30 cellular contexts compared by ENCODE assay signal in the genomic region with DNA sequence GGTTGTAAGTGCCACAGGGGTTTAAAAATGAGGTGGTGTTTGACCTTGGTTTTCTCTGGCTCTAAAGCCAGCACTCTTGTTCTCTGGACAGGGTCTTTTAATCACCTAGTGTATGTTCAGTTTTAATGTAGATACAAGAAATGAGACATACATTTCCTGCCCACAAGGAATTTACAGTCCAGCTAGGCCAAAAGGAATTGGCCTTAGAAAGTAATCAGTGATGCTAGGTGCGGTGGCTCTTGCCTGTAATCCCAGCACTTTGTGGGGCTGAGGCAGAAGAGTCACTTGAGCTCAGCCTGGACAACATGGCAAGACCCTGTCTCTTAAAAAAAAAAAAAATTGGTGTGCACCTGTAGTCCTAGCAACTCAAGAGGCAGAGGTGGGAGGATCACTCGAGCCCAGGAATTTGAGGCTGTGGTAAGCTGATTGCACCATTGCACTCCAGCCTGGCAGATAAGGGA.
DNase-seq lines count a peak whose midpoint lies in the region; ATAC-seq lines count a peak whose summit lies in the region.
"Had no signal": no experiment of that assay in that cellular context is flagged by ENCODE, and none has a peak within 500 bp of the region (broad histone marks: within the 10 kb centered on the region; RNA-seq: fewer than 3 reads in every experiment).

No MANE protein-coding gene starts in this region.

- H3K9me3 ChIP-seq in mesenchymal stem cell (ENCODE audit: control insufficient read depth, low read length): no peaks in the 10 kb centered on the region
- H3K9me3 ChIP-seq: esophagus squamous epithelium, upper lobe of left lung had no signal

- no peak for ATAC-seq in GM19328 (IDR thresholded peaks at IDR 0.05; ENCODE audit: unreplicated experiment)
- ATAC-seq: activated CD4-positive, CD25-positive, alpha-beta regulatory T cell treated with anti-CD3 and anti-CD28 coated beads, Interleukin-2, amount 50 U/mL, for 24 hours; naive thymus-derived CD8-positive, alpha-beta T cell; Right ventricle myocardium inferior; stimulated activated naive B cell treated with anti-CD40 and anti-IgM and Interleukin-4, amounts not matched to agents 10 μg/mL and 1 μg/mL and 100 μg/mL, for 72 hours had no signal

- H3K27me3 ChIP-seq in mesenchymal stem cell (ENCODE audit: control insufficient read depth in 1 of 2, insufficient read depth in 1 of 2, low read length in 2 of 2): no peaks in the 10 kb centered on the region
- H3K27me3 ChIP-seq: brain microvascular endothelial cell, esophagus squamous epithelium, upper lobe of left lung had no signal

- no peak overlapping the region for H2BK120ac ChIP-seq in mesenchymal stem cell (ENCODE audit: low read depth, low read length)

- no peak overlapping the region for H3K27ac ChIP-seq in mesenchymal stem cell (ENCODE audit: low read length, poor library complexity, severe bottlenecking)
- H3K27ac ChIP-seq: brain microvascular endothelial cell, esophagus squamous epithelium, upper lobe of left lung had no signal

- H2BK12ac ChIP-seq in mesenchymal stem cell (ENCODE audit: low read length in 2 of 2): no peak overlapping the region

- no peak overlapping the region for H3K9ac ChIP-seq in mesenchymal stem cell (ENCODE audit: low read length)

- no peak overlapping the region for H4K8ac ChIP-seq in mesenchymal stem cell (ENCODE audit: low read length)

- no peak overlapping the region for H3K23ac ChIP-seq in mesenchymal stem cell (ENCODE audit: low read length in 2 of 2)

- 75% methylated on average over 2 of the region's 2 CpGs for WGBS in mesenchymal stem cell

- H3K36me3 ChIP-seq in mesenchymal stem cell (ENCODE audit: control insufficient read depth in 1 of 2, insufficient read depth in 2 of 2, low read depth in 1 of 2, low read length in 2 of 2): no peaks in the 10 kb centered on the region
- H3K36me3 ChIP-seq: brain microvascular endothelial cell, esophagus squamous epithelium, upper lobe of left lung had no signal

- H3K4me1 ChIP-seq in mesenchymal stem cell (ENCODE audit: control insufficient read depth, insufficient read depth, low read depth, low read length): peaks cover 2% of the 10 kb centered on the region
- H3K4me1 ChIP-seq: esophagus squamous epithelium had no signal

- H3K18ac ChIP-seq in mesenchymal stem cell (ENCODE audit: low read depth in 1 of 2, low read length in 2 of 2): no peak overlapping the region

- no peak overlapping the region for H2AFZ ChIP-seq in mesenchymal stem cell (ENCODE audit: low read depth, low read length)
- H2AFZ ChIP-seq: PC-9 had no signal

- no peak overlapping the region for H2BK15ac ChIP-seq in mesenchymal stem cell (ENCODE audit: low read depth, poor library complexity, severe bottlenecking)

- H3K14ac ChIP-seq in mesenchymal stem cell (ENCODE audit: low read length in 2 of 2): no peak overlapping the region

- no peak overlapping the region for H2AK5ac ChIP-seq in mesenchymal stem cell (ENCODE audit: low read length, severe bottlenecking)

- DNase-seq in A172 (ENCODE audit: low spot score) (peak; percentile 46), HK-2 (ENCODE audit: unreplicated experiment) (peak; percentile 44), OCI-M1 (lab: John Stamatoyannopoulos, UW) (peak; percentile 8), glomerular visceral epithelial cell (ENCODE audit: extremely low spot score) (peak; percentile 49), mesenchymal stem cell (no peak), NCI-H2171 treated with DMSO at 0.1 percent for 48 hours (lab: John Stamatoyannopoulos, UW) (no peak), G401 (ENCODE audit: low spot score) (no peak)
- DNase-seq: 8988T; activated CD4-positive, alpha-beta memory T cell treated with anti-CD3 and anti-CD28 coated beads, Interleukin-2, amount 10 ng/mL, durations not matched to agents 7 days and 5 days; activated CD8-positive, alpha-beta memory T cell treated with anti-CD3 and anti-CD28 coated beads, Interleukin-2, amount 50 U/mL, for 48 hours; activated naive CD4-positive, alpha-beta T cell treated with anti-CD3 and anti-CD28 coated beads for 36 hours; AML-193; brain microvascular endothelial cell; CD4-positive, CD25-positive, alpha-beta regulatory T cell; DND-41; esophagus squamous epithelium; Kasumi-1; naive thymus-derived CD8-positive, alpha-beta T cell; NCI-H1092; NCI-H187; NCI-H2171; NCI-H526; occipital lobe; PC-9; stimulated activated naive B cell treated with anti-CD40 and anti-IgM and Interleukin-4, amounts not matched to agents 10 μg/mL and 1 μg/mL and 100 μg/mL, for 72 hours had no signal

- no peak overlapping the region for H2BK5ac ChIP-seq in mesenchymal stem cell (ENCODE audit: low read depth, low read length, poor library complexity, severe bottlenecking)

- no peak overlapping the region for H3K4ac ChIP-seq in mesenchymal stem cell (ENCODE audit: low read depth in 1 of 2, low read length in 2 of 2)

- no peak overlapping the region for H3K4me2 ChIP-seq in mesenchymal stem cell (ENCODE audit: low read length, poor library complexity, severe bottlenecking)

- no peak overlapping the region for H4K91ac ChIP-seq in mesenchymal stem cell (ENCODE audit: low read length)

- H3K4me3 ChIP-seq in mesenchymal stem cell (ENCODE audit: insufficient read depth in 1 of 2, low read depth in 1 of 2, low read length in 2 of 2): no peak overlapping the region
- H3K4me3 ChIP-seq: esophagus squamous epithelium, lung, PC-9, upper lobe of left lung had no signal

- in situ Hi-C loops in G401 (cut with HindIII; ENCODE audit: low sequenced_read_pairs): no loop called here

- no peaks in the 10 kb centered on the region for H3K79me1 ChIP-seq in mesenchymal stem cell (replicated peaks; ENCODE audit: low read length, poor library complexity, severe bottlenecking)

Comparison
In these comparisons a context has a peak if more than half of its experiments do, and no peak if none do; other contexts are left out.
1. DNase-seq: peak in A172 (single experiment), HK-2 (single experiment), OCI-M1 (single experiment) and glomerular visceral epithelial cell (single experiment); none in mesenchymal stem cell (single experiment), NCI-H2171 treated with DMSO at 0.1 percent for 48 hours (single experiment) and G401 (single experiment).